Comparison of ENCODE assay signal across 12 cellular contexts in the genomic region with DNA sequence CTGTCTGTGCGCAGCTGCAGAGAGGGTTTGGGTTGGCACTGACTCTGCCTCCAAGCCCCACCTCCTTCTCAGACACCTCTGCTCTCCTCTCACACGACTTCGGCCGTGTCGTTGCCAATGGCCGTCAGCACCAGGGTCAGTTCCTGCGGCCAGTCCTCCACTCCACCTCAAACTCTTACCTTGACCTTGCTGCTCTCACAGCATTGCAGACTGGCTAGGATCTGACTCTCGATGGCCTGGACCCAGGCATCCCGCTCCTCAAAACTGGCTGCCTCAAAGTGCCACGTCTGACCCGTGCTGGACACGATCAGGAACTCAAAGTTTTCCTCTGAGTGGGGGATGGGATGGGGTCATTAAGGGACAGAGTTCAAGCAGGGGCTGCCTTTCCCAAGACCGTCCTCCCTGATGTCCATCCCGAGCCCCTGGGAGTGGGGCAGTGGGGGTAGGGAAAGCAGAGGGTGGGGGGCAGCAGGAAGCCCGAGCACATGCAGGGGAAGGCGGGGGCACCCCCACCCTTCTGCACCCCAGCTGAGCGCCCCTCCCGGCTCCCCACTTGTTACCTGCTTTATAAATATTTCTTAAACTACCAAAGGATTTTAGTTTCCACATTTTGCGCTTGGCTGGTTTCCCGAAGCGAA.
DNase-seq lines count a peak whose midpoint lies in the region; ATAC-seq and TF ChIP-seq lines count a peak whose summit lies in the region.
"Had no signal": no experiment of that assay in that cellular context is flagged by ENCODE, and none has a peak within 500 bp of the region (broad histone marks: within the 10 kb centered on the region; RNA-seq: fewer than 3 reads in every experiment).

No MANE protein-coding gene starts in this region.

- peak; percentile 36 for DNase-seq in NCI-H2029 (lab: John Stamatoyannopoulos, UW)
- no peak for DNase-seq in NCI-H2029 treated with DMSO at 0.1 percent for 48 hours (lab: John Stamatoyannopoulos, UW)
- DNase-seq in SIG-M5 (lab: John Stamatoyannopoulos, UW), result no peak
- DNase-seq in activated T-cell treated with anti-CD3 and anti-CD28 coated beads, Interleukin-2, amount 50 U/mL, for 48 hours, result no peak
- DNase-seq: NCI-H1930, sigmoid colon, T-helper 2 cell had no signal

- TF ChIP-seq CTCF in parathyroid adenoma (IDR thresholded peaks at IDR 0.05), result no peak

- peaks cover 3% of the 10 kb centered on the region for H3K27me3 ChIP-seq in parathyroid adenoma (ENCODE audit: control insufficient read depth, insufficient read depth, low read length)

- peak overlapping the region; percentile 70 for H3K27ac ChIP-seq in parathyroid adenoma
- H3K27ac ChIP-seq: KMS-11 had no signal

- TF ChIP-seq EP300 in Ishikawa (IDR thresholded peaks at IDR 0.05; ENCODE audit: borderline replicate concordance), result no peak

- H3K4me2 ChIP-seq in parathyroid adenoma (ENCODE audit: low read length), result peak overlapping the region; percentile 57
- H3K4me2 ChIP-seq: KMS-11 had no signal

- no peaks in the 10 kb centered on the region for H3K79me2 ChIP-seq in parathyroid adenoma

- H3K36me3 ChIP-seq in parathyroid adenoma (ENCODE audit: control insufficient read depth, insufficient read depth, low read length), result no peaks in the 10 kb centered on the region
- H3K36me3 ChIP-seq: sigmoid colon had no signal

- H2AFZ ChIP-seq in parathyroid adenoma, result peak overlapping the region; percentile 86

- peak overlapping the region; percentile 13 for H3K4me3 ChIP-seq in iPS-11a (ENCODE audit: low read depth, low read length)
- no peak overlapping the region for H3K4me3 ChIP-seq in parathyroid adenoma (ENCODE audit: low read depth, low read length)

- peaks cover 8% of the 10 kb centered on the region for H3K4me1 ChIP-seq in parathyroid adenoma

- H3K9ac ChIP-seq in parathyroid adenoma, result no peak overlapping the region
- H3K9ac ChIP-seq: KMS-11 had no signal

- H3K9me3 ChIP-seq in parathyroid adenoma (ENCODE audit: control insufficient read depth, low read length), result no peaks in the 10 kb centered on the region
- H3K9me3 ChIP-seq: sigmoid colon had no signal

- no peak for ATAC-seq in HG03045 (IDR thresholded peaks at IDR 0.05; ENCODE audit: unreplicated experiment)

- TF ChIP-seq RAD21 in Ishikawa (IDR thresholded peaks at IDR 0.05; ENCODE audit: low read depth), result no peak; the same call in 1 of the 2 replicates

TF ChIP-seq in Ishikawa, 13 proteins besides CTCF, POLR2A, EP300 and RAD21:
- no peak for TF ChIP-seq ZBTB7A (IDR thresholded peaks at IDR 0.05; ENCODE audit: low read depth)
- TF ChIP-seq YY1 (IDR thresholded peaks at IDR 0.05; ENCODE audit: low read depth), result peak; percentile 85
- TF ChIP-seq NFIC (IDR thresholded peaks at IDR 0.05), result no peak
- TF ChIP-seq TEAD4 (IDR thresholded peaks at IDR 0.05), result no peak
- TF ChIP-seq TAF1 (IDR thresholded peaks at IDR 0.05; ENCODE audit: low read depth), result 0 out of 2 replicates have a peak, but pooled peaks have one; percentile 23
- TF ChIP-seq CEBPB (IDR thresholded peaks at IDR 0.05), result no peak
- TF ChIP-seq, protein P1, sequence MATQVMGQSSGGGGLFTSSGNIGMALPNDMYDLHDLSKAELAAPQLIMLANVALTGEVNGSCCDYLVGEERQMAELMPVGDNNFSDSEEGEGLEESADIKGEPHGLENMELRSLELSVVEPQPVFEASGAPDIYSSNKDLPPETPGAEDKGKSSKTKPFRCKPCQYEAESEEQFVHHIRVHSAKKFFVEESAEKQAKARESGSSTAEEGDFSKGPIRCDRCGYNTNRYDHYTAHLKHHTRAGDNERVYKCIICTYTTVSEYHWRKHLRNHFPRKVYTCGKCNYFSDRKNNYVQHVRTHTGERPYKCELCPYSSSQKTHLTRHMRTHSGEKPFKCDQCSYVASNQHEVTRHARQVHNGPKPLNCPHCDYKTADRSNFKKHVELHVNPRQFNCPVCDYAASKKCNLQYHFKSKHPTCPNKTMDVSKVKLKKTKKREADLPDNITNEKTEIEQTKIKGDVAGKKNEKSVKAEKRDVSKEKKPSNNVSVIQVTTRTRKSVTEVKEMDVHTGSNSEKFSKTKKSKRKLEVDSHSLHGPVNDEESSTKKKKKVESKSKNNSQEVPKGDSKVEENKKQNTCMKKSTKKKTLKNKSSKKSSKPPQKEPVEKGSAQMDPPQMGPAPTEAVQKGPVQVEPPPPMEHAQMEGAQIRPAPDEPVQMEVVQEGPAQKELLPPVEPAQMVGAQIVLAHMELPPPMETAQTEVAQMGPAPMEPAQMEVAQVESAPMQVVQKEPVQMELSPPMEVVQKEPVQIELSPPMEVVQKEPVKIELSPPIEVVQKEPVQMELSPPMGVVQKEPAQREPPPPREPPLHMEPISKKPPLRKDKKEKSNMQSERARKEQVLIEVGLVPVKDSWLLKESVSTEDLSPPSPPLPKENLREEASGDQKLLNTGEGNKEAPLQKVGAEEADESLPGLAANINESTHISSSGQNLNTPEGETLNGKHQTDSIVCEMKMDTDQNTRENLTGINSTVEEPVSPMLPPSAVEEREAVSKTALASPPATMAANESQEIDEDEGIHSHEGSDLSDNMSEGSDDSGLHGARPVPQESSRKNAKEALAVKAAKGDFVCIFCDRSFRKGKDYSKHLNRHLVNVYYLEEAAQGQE (IDR thresholded peaks at IDR 0.05; ENCODE audit: low read depth), result peak; percentile 81
